Comparison of ENCODE assay signal across 28 cellular contexts in genomic region chr19:8243146-8243545, GRCh38.
"Had no signal": no experiment of that assay in that cellular context is flagged by ENCODE, and none has a peak within 500 bp of the region (broad histone marks: within the 10 kb centered on the region; RNA-seq: fewer than 3 reads in every experiment).

No MANE protein-coding gene starts in this region.

- H3K4me1 ChIP-seq: uterus had no signal

- H3K27ac Mint-ChIP-seq: stimulated activated naive B cell treated with anti-CD40 and anti-IgM and Interleukin-4, amounts not matched to agents 10 μg/mL and 1 μg/mL and 100 μg/mL, for 72 hours; stimulated activated naive CD8-positive, alpha-beta T cell treated with anti-CD3 and anti-CD28 coated beads, Interleukin-15, amount 100 ng/mL, for 72 hours; stimulated activated naive CD8-positive, alpha-beta T cell treated with anti-CD3 and anti-CD28 coated beads, Interleukin-15, Interleukin-2, amounts not matched to agents 100 ng/mL and 50 ng/mL, for 24 hours had no signal

- DNase-seq: stimulated activated CD4-positive, alpha-beta T cell treated with anti-CD3 and anti-CD28 coated beads, Interleukin-2, amount 100 ng/mL, for 24 hours; stimulated activated CD4-positive, alpha-beta T cell treated with anti-CD3 and anti-CD28 coated beads, Interleukin-2, amount 100 ng/mL, for 48 hours; stimulated activated CD4-positive, alpha-beta T cell treated with anti-CD3 and anti-CD28 coated beads, Interleukin-4, amount 100 ng/mL, for 1 hour; stimulated activated CD4-positive, alpha-beta T cell treated with anti-CD3 and anti-CD28 coated beads, Interleukin-4, amount 100 ng/mL, for 24 hours; stimulated activated CD4-positive, alpha-beta T cell treated with anti-CD3 and anti-CD28 coated beads, Interleukin-4, amount 100 ng/mL, for 4 hours; stimulated activated CD8-positive, alpha-beta memory T cell treated with anti-CD3 and anti-CD28 coated beads, Interleukin-4, amount 100 ng/mL, for 48 hours; stimulated activated naive B cell treated with anti-CD40 and anti-IgM and Interleukin-4, amounts not matched to agents 10 μg/mL and 1 μg/mL and 100 μg/mL, for 72 hours; stimulated activated naive CD4-positive, alpha-beta T cell; stimulated activated naive CD4-positive, alpha-beta T cell treated with Interleukin-2 at 50 U/mL for 16 hours; stimulated activated naive CD8-positive, alpha-beta T cell treated with anti-CD3 and anti-CD28 coated beads, Interleukin-15, amount 100 ng/mL, for 72 hours; stimulated activated naive CD8-positive, alpha-beta T cell treated with anti-CD3 and anti-CD28 coated beads, Interleukin-15, Interleukin-2, amounts not matched to agents 100 U/mL and 50 U/mL, for 24 hours; stomach; testis; thyroid gland; tibial artery; transverse colon; trophoblast cell; upper lobe of left lung; upper lobe of right lung; uterus had no signal

- H3K27ac ChIP-seq: stomach, suprapubic skin, testis, thoracic aorta, thyroid gland, tibial artery, tibial nerve, transverse colon, upper lobe of left lung, upper lobe of right lung, uterus had no signal

- FAIRE-seq: urothelium cell line had no signal

- H3K4me3 Mint-ChIP-seq: stimulated activated effector memory CD8-positive, alpha-beta T cell treated with anti-CD3 and anti-CD28 coated beads, Interleukin-12 subunit alpha, Interleukin-12 subunit beta, amount 100 ng/mL, for 72 hours; stimulated activated memory B cell treated with anti-CD40 and anti-IgM and Interleukin-4, amounts not matched to agents 10 μg/mL and 1 μg/mL and 100 μg/mL, for 72 hours; stimulated activated naive B cell treated with anti-CD40 and anti-IgM and Interleukin-4, amounts not matched to agents 10 μg/mL and 1 μg/mL and 100 μg/mL, for 72 hours; stimulated activated naive CD8-positive, alpha-beta T cell treated with anti-CD3 and anti-CD28 coated beads, Interleukin-15, amount 100 ng/mL, for 72 hours; stimulated activated naive CD8-positive, alpha-beta T cell treated with anti-CD3 and anti-CD28 coated beads, Interleukin-15, Interleukin-2, amounts not matched to agents 100 ng/mL and 50 ng/mL, for 24 hours had no signal

- H3K27me3 ChIP-seq: stomach, suprapubic skin, testis, thyroid gland, tibial artery, tibial nerve, transverse colon, upper lobe of left lung, upper lobe of right lung, uterus had no signal

- H3K4me3 ChIP-seq: stomach, suprapubic skin, testis, thoracic aorta, thyroid gland, tibial artery, tibial nerve, transverse colon, upper lobe of left lung, upper lobe of right lung, uterus had no signal

- H3K27me3 Mint-ChIP-seq: stimulated activated memory B cell treated with anti-CD40 and anti-IgM and Interleukin-4, amounts not matched to agents 10 μg/mL and 1 μg/mL and 100 μg/mL, for 72 hours; stimulated activated naive B cell treated with anti-CD40 and anti-IgM and Interleukin-4, amounts not matched to agents 10 μg/mL and 1 μg/mL and 100 μg/mL, for 72 hours; stimulated activated naive CD8-positive, alpha-beta T cell treated with anti-CD3 and anti-CD28 coated beads, Interleukin-15, amount 100 ng/mL, for 72 hours; stimulated activated naive CD8-positive, alpha-beta T cell treated with anti-CD3 and anti-CD28 coated beads, Interleukin-15, Interleukin-2, amounts not matched to agents 100 ng/mL and 50 ng/mL, for 24 hours; type B pancreatic cell had no signal

- H3K9me3 Mint-ChIP-seq: stimulated activated effector memory CD8-positive, alpha-beta T cell treated with anti-CD3 and anti-CD28 coated beads, Interleukin-12 subunit alpha, Interleukin-12 subunit beta, amount 100 ng/mL, for 72 hours had no signal

- H3K36me3 ChIP-seq: thoracic aorta, thyroid gland, transverse colon, upper lobe of left lung, upper lobe of right lung, uterus had no signal

- H3K9me3 ChIP-seq: suprapubic skin, testis, thoracic aorta, thyroid gland, transverse colon, upper lobe of right lung had no signal

- ATAC-seq: stimulated activated effector memory CD8-positive, alpha-beta T cell treated with anti-CD3 and anti-CD28 coated beads, Interleukin-12 subunit alpha, Interleukin-12 subunit beta, amount 100 ng/mL, for 72 hours; stimulated activated memory B cell treated with anti-CD40 and anti-IgM and Interleukin-4, amounts not matched to agents 10 μg/mL and 1 μg/mL and 100 μg/mL, for 72 hours; stimulated activated naive B cell treated with anti-CD40 and anti-IgM and Interleukin-4, amounts not matched to agents 10 μg/mL and 1 μg/mL and 100 μg/mL, for 72 hours; stimulated activated naive CD8-positive, alpha-beta T cell treated with anti-CD3 and anti-CD28 coated beads, Interleukin-15, amount 100 ng/mL, for 72 hours; stimulated activated naive CD8-positive, alpha-beta T cell treated with anti-CD3 and anti-CD28 coated beads, Interleukin-15, Interleukin-2, amounts not matched to agents 100 U/mL and 50 U/mL, for 24 hours; upper lobe of right lung had no signal
